Comparison of ENCODE assay signal across 8 cellular contexts in genomic region chr18:63161032-63161727, GRCh38.
DNase-seq lines count a peak whose midpoint lies in the region; ATAC-seq and TF ChIP-seq lines count a peak whose summit lies in the region.

No MANE protein-coding gene starts in this region.

- TF ChIP-seq EP300 in upper lobe of left lung (IDR thresholded peaks at IDR 0.05) = no peak

- H3K36me3 ChIP-seq in SU-DHL-6 (ENCODE audit: low read length) = no peaks in the 10 kb centered on the region
- no peaks in the 10 kb centered on the region for H3K36me3 ChIP-seq in upper lobe of left lung

- WGBS in upper lobe of left lung, 2 donors = 85% methylated on average over 6 of the region's 6 CpGs

- H3K9me3 ChIP-seq in SU-DHL-6 (ENCODE audit: insufficient read depth, low read length) (no peaks in the 10 kb centered on the region), upper lobe of left lung (no peaks in the 10 kb centered on the region)

- H3K4me2 ChIP-seq in SU-DHL-6 (ENCODE audit: low read depth, low read length, poor library complexity, severe bottlenecking) = peak overlapping the region; percentile 75

- peak; percentile 28 for ATAC-seq in GM21723 (IDR thresholded peaks at IDR 0.05; ENCODE audit: unreplicated experiment)
- no peak for ATAC-seq in foreskin keratinocyte
- no peak for ATAC-seq in upper lobe of left lung (ENCODE audit: low FRiP score in 2 of 2)

- peaks cover 6% of the 10 kb centered on the region for H3K4me1 ChIP-seq in foreskin keratinocyte
- H3K4me1 ChIP-seq in upper lobe of left lung = peaks cover 6 to 19% (median 13%) of the 10 kb centered on the region in 4 donors

- DNase-seq in GM13976 (ENCODE audit: low spot score) = peak; percentile 54
- no peak for DNase-seq in foreskin keratinocyte
- DNase-seq in upper lobe of left lung = no peak
- DNase-seq in HUDEP-2 (lab: John Stamatoyannopoulos, UW; ENCODE audit: unreplicated experiment in 76 of 76) = no peak
- no peak for DNase-seq in NCI-H2196 treated with DMSO at 0.1 percent for 48 hours (lab: John Stamatoyannopoulos, UW; ENCODE audit: unreplicated experiment)
- DNase-seq in midbrain (lab: John Stamatoyannopoulos, UW) = no peak

- peaks cover 83% of the 10 kb centered on the region for H3F3A ChIP-seq in SU-DHL-6 (ENCODE audit: insufficient read depth)

- no peak overlapping the region for H2AFZ ChIP-seq in SU-DHL-6 (ENCODE audit: low read depth, low read length, severe bottlenecking)

- TF ChIP-seq POLR2A in upper lobe of left lung (IDR thresholded peaks at IDR 0.05) = no peak

- no peak for TF ChIP-seq CTCF in GM13976 (IDR thresholded peaks at IDR 0.05; ENCODE audit: borderline replicate concordance, control extremely low read depth, extremely low read depth, insufficient read depth, missing control alignments)
- TF ChIP-seq CTCF in SU-DHL-6 (IDR thresholded peaks at IDR 0.05; ENCODE audit: insufficient read depth, low read length, poor library complexity, severe bottlenecking) = no peak
- no peak for TF ChIP-seq CTCF in foreskin keratinocyte (conservative IDR thresholded peaks at IDR 0.05)
- no peak for TF ChIP-seq CTCF in upper lobe of left lung (IDR thresholded peaks at IDR 0.05)

- H3K79me2 ChIP-seq in SU-DHL-6 (ENCODE audit: insufficient read depth, low read length) = peaks cover 56% of the 10 kb centered on the region

- no peaks in the 10 kb centered on the region for H3K9me2 ChIP-seq in SU-DHL-6 (replicated peaks; ENCODE audit: insufficient read depth, low read length)

- H4K20me1 ChIP-seq in SU-DHL-6 (ENCODE audit: low read depth, low read length) = no peaks in the 10 kb centered on the region; the same call in 1 of the 2 replicates

- H3K27me3 ChIP-seq in SU-DHL-6 (ENCODE audit: low read length) (no peaks in the 10 kb centered on the region), foreskin keratinocyte (peaks cover 5% of the 10 kb centered on the region), upper lobe of left lung (no peaks in the 10 kb centered on the region)

- H3K27ac ChIP-seq in SU-DHL-6 (ENCODE audit: low read depth, low read length) = peak overlapping the region; percentile 92
- peak overlapping the region; percentile 60 for H3K27ac ChIP-seq in foreskin keratinocyte
- peak overlapping the region; percentile 22 to 83 (median 70) for H3K27ac ChIP-seq in upper lobe of left lung

- in situ Hi-C loops in GM13976 (cut with MboI; ENCODE audit: low sequenced_read_pairs, unreplicated experiment) = no loop called here

- H3K4me3 ChIP-seq in SU-DHL-6 (ENCODE audit: insufficient read depth, low read length, poor library complexity, severe bottlenecking) (peak overlapping the region; percentile 14), upper lobe of left lung (no peak overlapping the region)

- H3K9ac ChIP-seq in SU-DHL-6 (ENCODE audit: low read length) = peak overlapping the region; percentile 67
